ENCODE assay signal across 11 cellular contexts in genomic region chr6:125273965-125274364, GRCh38. TPM values are rescaled to one million over a fixed set of nuclear protein-coding genes. Genes with fewer than 3 reads are reported as not detected.
DNase-seq lines count a peak whose midpoint lies in the region; ATAC-seq and TF ChIP-seq lines count a peak whose summit lies in the region.
"Had no signal": no experiment of that assay in that cellular context is flagged by ENCODE, and none has a peak within 500 bp of the region (broad histone marks: within the 10 kb centered on the region; RNA-seq: fewer than 3 reads in every experiment).

No MANE protein-coding gene starts in this region.

- H3K4me3 ChIP-seq in astrocyte of the cerebellum (ENCODE audit: low read depth, low read length) = no peak overlapping the region
- H3K4me3 ChIP-seq: cardiac muscle cell, psoas muscle, thoracic aorta had no signal

- ATAC-seq in left ventricle myocardium superior = peak; percentile 73
- no peak for ATAC-seq in HG02884 (IDR thresholded peaks at IDR 0.05; ENCODE audit: unreplicated experiment)
- ATAC-seq in HG03135 (IDR thresholded peaks at IDR 0.05; ENCODE audit: unreplicated experiment) = no peak

- intact Hi-C loops in left ventricle myocardium superior (cut with micrococcal nuclease) = no loop called here

- in situ Hi-C loops in astrocyte of the cerebellum (cut with HindIII; ENCODE audit: low sequenced_read_pairs) = no loop called here

- no peak for TF ChIP-seq CTCF in astrocyte of the cerebellum (IDR thresholded peaks at IDR 0.05; ENCODE audit: low read depth, low read length, missing control alignments)

- peak; percentile 42 for DNase-seq in COLO829 (ENCODE audit: low spot score)
- DNase-seq in HS-5 (ENCODE audit: low read depth) = peak; percentile 37
- DNase-seq in astrocyte of the cerebellum (ENCODE audit: low read depth) = peak; percentile 42
- DNase-seq in left ventricle myocardium superior = no peak
- DNase-seq in HuH-7.5 (ENCODE audit: low spot score) = no peak
- DNase-seq in SIG-M5 (lab: John Stamatoyannopoulos, UW) = no peak
- DNase-seq: psoas muscle had no signal

RNA-seq across cellular contexts. Expression of gene HDDC2, which starts 27.8 kb away (rescaled TPM):
- total RNA-seq in left ventricle myocardium superior = 92.0 TPM

Comparison
In these comparisons a context has a peak if more than half of its experiments do, and no peak if none do; other contexts are left out.
1. DNase-seq: peak in COLO829 (single experiment), HS-5 (single experiment) and astrocyte of the cerebellum (single experiment); none in left ventricle myocardium superior (single experiment), HuH-7.5 (single experiment) and SIG-M5 (single experiment).